Comparison of ENCODE assay signal across 8 cellular contexts in genomic region chr1:203306970-203307541, GRCh38. TPM values are rescaled to one million over a fixed set of nuclear protein-coding genes. Genes with fewer than 3 reads are reported as not detected.
DNase-seq lines count a peak whose midpoint lies in the region; ATAC-seq and TF ChIP-seq lines count a peak whose summit lies in the region.

No MANE protein-coding gene starts in this region.

- H3K4me3 ChIP-seq in WI38 (ENCODE audit: low read depth, low read length): peak overlapping the region; percentile 81

- no peak for ATAC-seq in effector memory CD8-positive, alpha-beta T cell (replicated peaks)
- no peak for ATAC-seq in naive thymus-derived CD8-positive, alpha-beta T cell
- ATAC-seq in GM19452 (IDR thresholded peaks at IDR 0.05; ENCODE audit: unreplicated experiment): no peak

- DNase-seq in effector memory CD8-positive, alpha-beta T cell: peak in 1 of 3 experiments; percentile 32
- DNase-seq in naive thymus-derived CD8-positive, alpha-beta T cell: peak in 7 of 10 donors; percentile 25 to 83 (median 56)
- DNase-seq in cerebellar nuclear complex (lab: John Stamatoyannopoulos, UW) (no peak), NCI-H2227 treated with DMSO at 0.1 percent for 48 hours (lab: John Stamatoyannopoulos, UW) (no peak), cerebellum (ENCODE audit: low spot score) (no peak)

- peak overlapping the region; percentile 86; the same call in 1 of the 2 replicates for H3K9ac ChIP-seq in ES-I3 (ENCODE audit: low read depth, low read length)

- POLR2A ChIA-PET in naive thymus-derived CD8-positive, alpha-beta T cell (lab: Charles Lee): interaction anchor here (1.0 to 13.8 kb wide), 9 partner anchors 12 to 458 kb away, joined by 3 to 1045 read pairs (median 35); partner anchors contain the start of genes ATP2B4 and LAX1

- peaks cover 83% of the 10 kb centered on the region for H3K36me3 Mint-ChIP-seq in effector memory CD8-positive, alpha-beta T cell (ENCODE audit: insufficient read depth)
- peaks cover 21 to 56% (median 30%) of the 10 kb centered on the region in 3 donors for H3K36me3 Mint-ChIP-seq in naive thymus-derived CD8-positive, alpha-beta T cell

- H3K9me3 ChIP-seq in ES-I3 (ENCODE audit: control insufficient read depth, insufficient read depth, low read length): no peaks in the 10 kb centered on the region

- peak overlapping the region; percentile 98 for H3K4me3 Mint-ChIP-seq in effector memory CD8-positive, alpha-beta T cell
- H3K4me3 Mint-ChIP-seq in naive thymus-derived CD8-positive, alpha-beta T cell: peak overlapping the region; percentile 94 to 99 (median 98)

- H3K27ac Mint-ChIP-seq in effector memory CD8-positive, alpha-beta T cell: peak overlapping the region; percentile 99 to 100
- peak overlapping the region; percentile 96 to 100 (median 98) for H3K27ac Mint-ChIP-seq in naive thymus-derived CD8-positive, alpha-beta T cell

- no peaks in the 10 kb centered on the region for H3K9me3 Mint-ChIP-seq in effector memory CD8-positive, alpha-beta T cell
- H3K9me3 Mint-ChIP-seq in naive thymus-derived CD8-positive, alpha-beta T cell: peaks cover 0 to 2% (median 0%) of the 10 kb centered on the region in 9 donors

- no peaks in the 10 kb centered on the region for H3K27me3 Mint-ChIP-seq in effector memory CD8-positive, alpha-beta T cell
- H3K27me3 Mint-ChIP-seq in naive thymus-derived CD8-positive, alpha-beta T cell: no peaks in the 10 kb centered on the region

- peaks cover 60 to 65% of the 10 kb centered on the region in 2 donors for H3K4me1 Mint-ChIP-seq in effector memory CD8-positive, alpha-beta T cell (ENCODE audit: low read depth in 2 of 2)
- H3K4me1 Mint-ChIP-seq in naive thymus-derived CD8-positive, alpha-beta T cell: peaks cover 55 to 76% (median 70%) of the 10 kb centered on the region in 4 donors

- H3K4me1 ChIP-seq in ES-I3 (ENCODE audit: insufficient read depth, low read length): peaks cover 17% of the 10 kb centered on the region

- peaks cover 2% of the 10 kb centered on the region; the same call in 1 of the 2 replicates for H3K36me3 ChIP-seq in ES-I3 (ENCODE audit: insufficient read depth, low read length)

- no peak for TF ChIP-seq CTCF in WI38 (IDR thresholded peaks at IDR 0.05; ENCODE audit: low read depth, low read length)

RNA-seq across cellular contexts. Expression of gene BTG2, which starts 1.7 kb away (rescaled TPM):
- 100 to 1,000 TPM; 186 to 191 TPM for total RNA-seq in naive thymus-derived CD8-positive, alpha-beta T cell
- 100 to 1,000 TPM in 2 of 3 donors, 10 to 100 TPM in 1; 91.8 to 179 (median 122) TPM for polyA plus RNA-seq in naive thymus-derived CD8-positive, alpha-beta T cell
- total RNA-seq in cerebellum: 17.4 TPM

RNA-seq across cellular contexts. Expression of gene FMOD, which starts 43.9 kb away (rescaled TPM):
- total RNA-seq in naive thymus-derived CD8-positive, alpha-beta T cell: not detected
- polyA plus RNA-seq in naive thymus-derived CD8-positive, alpha-beta T cell: not detected
- total RNA-seq in cerebellum: 1.6 TPM

Comparison
In these comparisons a context has a peak if more than half of its experiments do, and no peak if none do; other contexts are left out.
1. DNase-seq: peak in naive thymus-derived CD8-positive, alpha-beta T cell (7 of 10); none in cerebellar nuclear complex (0 of 2), NCI-H2227 treated with DMSO at 0.1 percent for 48 hours (single experiment) and cerebellum (single experiment).
2. RNA of gene BTG2, which starts 1.7 kb away (total RNA-seq): 186 to 191 TPM in naive thymus-derived CD8-positive, alpha-beta T cell; 17.4 TPM in cerebellum (single experiment); every median in the first group is over 10 times any median in the second.